In the genomic region with DNA sequence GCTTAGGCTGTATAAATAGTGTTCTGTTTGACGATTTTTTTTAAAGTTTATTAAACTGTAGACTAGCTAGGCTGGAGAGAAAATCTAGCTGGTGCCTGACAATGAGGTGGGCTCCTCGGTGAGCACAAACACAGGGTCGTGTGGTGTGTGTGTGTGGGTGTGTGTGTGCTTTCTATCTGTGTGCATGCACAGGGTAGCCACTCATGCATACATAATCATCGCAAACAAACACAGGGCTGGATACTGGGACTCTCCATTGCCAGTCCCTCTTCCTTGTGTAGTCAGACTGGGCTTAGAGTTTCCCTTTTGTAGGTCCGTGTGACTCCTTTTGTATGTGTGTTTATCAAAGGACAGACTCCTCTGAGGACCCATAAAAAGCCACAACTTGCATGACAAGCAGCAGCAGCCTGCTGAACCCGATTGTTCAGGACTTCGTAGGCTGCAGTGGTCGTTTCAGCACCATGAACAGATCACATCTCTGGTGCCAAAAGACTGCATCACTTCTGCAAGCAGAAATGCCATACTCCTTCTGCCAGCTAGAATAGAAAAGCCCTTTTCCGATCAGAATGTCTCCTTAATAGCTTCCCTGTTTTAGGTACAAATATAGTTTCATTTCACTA, we compare ENCODE assay signal across 10 cellular contexts. TPM values are rescaled to one million over a fixed set of nuclear protein-coding genes. Genes with fewer than 3 reads are reported as not detected.
DNase-seq lines count a peak whose midpoint lies in the region; ATAC-seq lines count a peak whose summit lies in the region.
"Had no signal": no experiment of that assay in that cellular context is flagged by ENCODE, and none has a peak within 500 bp of the region (broad histone marks: within the 10 kb centered on the region; RNA-seq: fewer than 3 reads in every experiment).

No MANE protein-coding gene starts in this region.

- DNase-seq in EH (ENCODE audit: low read depth) (peak; percentile 3), NCI-H510A (lab: John Stamatoyannopoulos, UW) (peak; percentile 22), cerebellar cortex (ENCODE audit: low spot score) (peak; percentile 4), midbrain (lab: John Stamatoyannopoulos, UW) (peak; percentile 24), left colon (no peak)
- DNase-seq: activated CD8-positive, alpha-beta T cell treated with anti-CD3 and anti-CD28 coated beads for 36 hours had no signal

- intact Hi-C loops in left colon (cut with DNase I, micrococcal nuclease) = no loop called here

- ATAC-seq in HG02798 (IDR thresholded peaks at IDR 0.05; ENCODE audit: poor library complexity, unreplicated experiment) = no peak
- ATAC-seq in GM21529 (IDR thresholded peaks at IDR 0.05; ENCODE audit: unreplicated experiment) = no peak
- ATAC-seq in left colon = no peak
- ATAC-seq in HG03159 (IDR thresholded peaks at IDR 0.05; ENCODE audit: unreplicated experiment) = no peak
- ATAC-seq: activated CD8-positive, alpha-beta T cell treated with anti-CD3 and anti-CD28 coated beads for 36 hours had no signal

RNA-seq across cellular contexts. Expression of a gene that starts 0.9 kb away (rescaled TPM):
- 1 to 10 TPM; 1.3 to 1.6 TPM for total RNA-seq in left colon
- total RNA-seq: activated CD8-positive, alpha-beta T cell treated with anti-CD3 and anti-CD28 coated beads for 36 hours; mesenteric fat pad had no signal

Comparison
In these comparisons a context has a peak if more than half of its experiments do, and no peak if none do; other contexts are left out.
1. DNase-seq: peak in EH (single experiment), NCI-H510A (single experiment), cerebellar cortex (single experiment) and midbrain (single experiment); none in left colon (0 of 2).